In the genomic region with DNA sequence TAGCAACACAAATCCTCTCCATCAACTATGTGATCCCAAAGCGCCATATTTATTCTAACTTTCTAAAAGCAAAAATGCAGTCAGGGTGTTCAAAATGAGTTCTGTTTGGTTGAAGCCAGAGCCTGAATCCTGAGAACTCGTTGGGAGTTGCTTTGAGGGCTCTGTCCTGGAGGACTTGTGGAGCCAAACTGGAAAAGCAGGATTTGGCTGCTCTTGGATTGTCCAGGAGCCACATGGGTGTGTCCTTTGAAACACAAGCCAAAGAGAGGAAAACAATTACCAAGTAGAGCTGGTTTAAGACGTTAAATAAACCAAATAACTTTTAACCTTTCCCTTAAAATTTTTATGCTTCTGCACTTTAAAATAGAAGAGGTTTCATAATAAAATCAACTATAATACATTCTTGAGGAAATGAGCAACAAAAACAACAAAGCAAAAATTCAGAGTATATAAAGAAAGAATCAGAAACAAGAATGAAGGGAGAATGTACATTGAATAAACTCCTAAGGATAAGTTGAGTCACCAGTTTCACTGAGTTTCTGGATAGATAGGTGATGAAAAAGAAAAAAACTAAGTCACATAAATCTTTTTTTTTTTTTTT, we compare ENCODE assay signal across 17 cellular contexts. TPM values are rescaled to one million over a fixed set of nuclear protein-coding genes. Genes with fewer than 3 reads are reported as not detected.
A peak's percentile ranks its signal among the peaks of the same experiment; 100 is the strongest.
DNase-seq lines count a peak whose midpoint lies in the region; ATAC-seq and TF ChIP-seq lines count a peak whose summit lies in the region.
"Had no signal": no experiment of that assay in that cellular context is flagged by ENCODE, and none has a peak within 500 bp of the region (broad histone marks: within the 10 kb centered on the region; RNA-seq: fewer than 3 reads in every experiment).

No MANE protein-coding gene starts in this region.

- ATAC-seq in GM21423 (IDR thresholded peaks at IDR 0.05; ENCODE audit: unreplicated experiment) (no peak), HG02852 (IDR thresholded peaks at IDR 0.05; ENCODE audit: unreplicated experiment) (no peak)
- ATAC-seq: activated naive CD4-positive, alpha-beta T cell treated with anti-CD3 and anti-CD28 coated beads, Interleukin-2, amount 50 U/mL, for 72 hours; K562; left cardiac atrium; natural killer cell treated with Interleukin-12 subunit alpha and Interleukin-12 subunit beta and Interleukin-15 and Interleukin-18, amount 100 ng/mL, for 72 hours had no signal

- intact Hi-C loops in colonic mucosa (cut with DNase I): no loop called here

- H3K9me3 ChIP-seq in MG63 (no peaks in the 10 kb centered on the region), colonic mucosa (no peaks in the 10 kb centered on the region)

- H3K36me3 ChIP-seq in MG63: no peaks in the 10 kb centered on the region
- H3K36me3 ChIP-seq in colonic mucosa: no peaks in the 10 kb centered on the region

- no peak overlapping the region for H3K4me3 ChIP-seq in MG63
- no peak overlapping the region for H3K4me3 ChIP-seq in colonic mucosa
- H3K4me3 ChIP-seq: coronary artery, K562 had no signal

- H3K27me3 ChIP-seq in MG63: no peaks in the 10 kb centered on the region
- no peaks in the 10 kb centered on the region for H3K27me3 ChIP-seq in colonic mucosa

- no peak overlapping the region for H3K9ac ChIP-seq in colonic mucosa (ENCODE audit: low read depth in 2 of 2, low read length in 2 of 2)

- DNase-seq in A172 (ENCODE audit: low spot score) (peak; percentile 33), MG63 (peak; percentile 70), colonic mucosa (peak; percentile 73), mucosa of gallbladder (ENCODE audit: low spot score) (peak; percentile 42), HCEC 1CT (no peak), NOMO-1 treated with DMSO at 0.1 percent for 48 hours (lab: John Stamatoyannopoulos, UW; ENCODE audit: unreplicated experiment) (no peak)
- DNase-seq: EL, left cardiac atrium, NCI-H2171 treated with DMSO at 0.1 percent for 48 hours had no signal

- H3K4me1 ChIP-seq in colonic mucosa: no peaks in the 10 kb centered on the region

- TF ChIP-seq CTCF in colonic mucosa (IDR thresholded peaks at IDR 0.05): no peak

- H3K27ac ChIP-seq in colonic mucosa: no peak overlapping the region

RNA-seq across cellular contexts. Expression of gene C5orf46, which starts 13.5 kb away (rescaled TPM):
- total RNA-seq in A172 (2014; rRNA removed; shearing (Covaris generic)): not detected in 2 replicates
- 6.0 TPM in 1 of 2 replicates, not detected in the other for total RNA-seq in MG63 (2014; rRNA removed; shearing (Covaris generic); ENCODE audit: low replicate concordance)
- total RNA-seq in colonic mucosa (not detected), mucosa of gallbladder (not detected)
- total RNA-seq: activated naive CD4-positive, alpha-beta T cell treated with anti-CD3 and anti-CD28 coated beads, Interleukin-2, amount 50 U/mL, for 72 hours; frontal cortex; K562; natural killer cell treated with Interleukin-12 subunit alpha and Interleukin-12 subunit beta and Interleukin-15 and Interleukin-18, amount 100 ng/mL, for 72 hours; skeletal muscle tissue had no signal

RNA-seq across cellular contexts. Expression of gene SCGB3A2, which starts 14.3 kb away (rescaled TPM):
- not detected in 2 replicates for total RNA-seq in A172 (2014; rRNA removed; shearing (Covaris generic))
- total RNA-seq in MG63 (2014; rRNA removed; shearing (Covaris generic); ENCODE audit: low replicate concordance): not detected in 2 replicates
- total RNA-seq in colonic mucosa (under 1 TPM in 1 of 2 donors, not detected in 1; 0.67 TPM), mucosa of gallbladder (not detected)
- total RNA-seq: activated naive CD4-positive, alpha-beta T cell treated with anti-CD3 and anti-CD28 coated beads, Interleukin-2, amount 50 U/mL, for 72 hours; frontal cortex; left cardiac atrium; natural killer cell treated with Interleukin-12 subunit alpha and Interleukin-12 subunit beta and Interleukin-15 and Interleukin-18, amount 100 ng/mL, for 72 hours; skeletal muscle tissue had no signal

Comparison
In these comparisons a context has a peak if more than half of its experiments do, and no peak if none do; other contexts are left out.
1. DNase-seq: peak in A172 (single experiment), MG63 (single experiment), colonic mucosa (single experiment) and mucosa of gallbladder (single experiment); none in HCEC 1CT (single experiment) and NOMO-1 treated with DMSO at 0.1 percent for 48 hours (single experiment).